35 cellular contexts compared by ENCODE assay signal in genomic region chr10:116629340-116629739, GRCh38. TPM values are rescaled to one million over a fixed set of nuclear protein-coding genes. Genes with fewer than 3 reads are reported as not detected.
"Had no signal": no experiment of that assay in that cellular context is flagged by ENCODE, and none has a peak within 500 bp of the region (broad histone marks: within the 10 kb centered on the region; RNA-seq: fewer than 3 reads in every experiment).

No MANE protein-coding gene starts in this region.

- H3K4me3 Mint-ChIP-seq: activated B cell treated with CpG ODN at 0.5 μM for 24 hours; activated CD8-positive, alpha-beta T cell treated with anti-CD3 and anti-CD28 coated beads for 36 hours; activated naive CD8-positive, alpha-beta T cell; activated T-cell treated with anti-CD3 and anti-CD28 coated beads, Interleukin-2, amount 50 U/mL, for 4 hours; activated T-helper 17 cell treated with anti-CD3 and anti-CD28 coated beads, Interleukin-2, amount 50 U/mL, for 72 hours; dendritic cell treated with granulocyte-macrophage colony-stimulating factor and Interleukin-4, amounts not matched to agents 40 ng/mL and 50 ng/mL, for 4 days; T-helper 17 cell; T-helper 2 cell treated with Interferon-gamma antibody and Interleukin-4, amounts not matched to agents 5 μg/mL and 100 μg/mL, for 36 hours had no signal

- H3K27ac Mint-ChIP-seq: activated B cell treated with CpG ODN at 0.5 μM for 24 hours; activated CD8-positive, alpha-beta T cell treated with anti-CD3 and anti-CD28 coated beads for 36 hours; activated naive CD8-positive, alpha-beta T cell; activated T-helper 17 cell treated with anti-CD3 and anti-CD28 coated beads, Interleukin-2, amount 50 U/mL, for 72 hours; dendritic cell treated with granulocyte-macrophage colony-stimulating factor and Interleukin-4, amounts not matched to agents 40 ng/mL and 50 ng/mL, for 4 days; T-helper 17 cell; T-helper 2 cell treated with Interferon-gamma antibody and Interleukin-4, amounts not matched to agents 5 μg/mL and 100 μg/mL, for 36 hours had no signal

- H3K27ac ChIP-seq: coronary artery, dorsolateral prefrontal cortex, esophagus squamous epithelium, gastroesophageal sphincter, WERI-Rb-1 had no signal

- H3K4me3 ChIP-seq: coronary artery, dorsolateral prefrontal cortex, esophagus squamous epithelium, gastroesophageal sphincter had no signal

- H3K4me1 Mint-ChIP-seq: activated B cell treated with CpG ODN at 0.5 μM for 24 hours; activated T-helper 17 cell treated with anti-CD3 and anti-CD28 coated beads, Interleukin-2, amount 50 U/mL, for 72 hours; T-helper 17 cell had no signal

- ATAC-seq: activated CD4-positive, CD25-positive, alpha-beta regulatory T cell treated with anti-CD3 and anti-CD28 coated beads, Interleukin-2, amount 50 U/mL, for 24 hours; activated CD8-positive, alpha-beta T cell treated with anti-CD3 and anti-CD28 coated beads for 36 hours; activated T-cell treated with anti-CD3 and anti-CD28 coated beads, Interleukin-2, amount 50 U/mL, for 4 hours; activated T-helper 17 cell treated with anti-CD3 and anti-CD28 coated beads, Interleukin-2, amount 50 U/mL, for 72 hours; gastroesophageal sphincter; T-helper 17 cell had no signal

- H3K9me3 ChIP-seq: esophagus squamous epithelium, gastroesophageal sphincter had no signal

- H3K36me3 Mint-ChIP-seq: activated naive CD8-positive, alpha-beta T cell had no signal

- H3K36me3 ChIP-seq: esophagus squamous epithelium, gastroesophageal sphincter, WERI-Rb-1 had no signal

- H3K9me3 Mint-ChIP-seq: activated B cell treated with CpG ODN at 0.5 μM for 24 hours; activated CD8-positive, alpha-beta T cell treated with anti-CD3 and anti-CD28 coated beads for 36 hours; activated T-cell treated with anti-CD3 and anti-CD28 coated beads, Interleukin-2, amount 50 U/mL, for 4 hours; activated T-helper 17 cell treated with anti-CD3 and anti-CD28 coated beads, Interleukin-2, amount 50 U/mL, for 72 hours; dendritic cell treated with granulocyte-macrophage colony-stimulating factor and Interleukin-4, amounts not matched to agents 40 ng/mL and 50 ng/mL, for 4 days; T-helper 2 cell treated with Interferon-gamma antibody and Interleukin-4, amounts not matched to agents 5 μg/mL and 100 μg/mL, for 36 hours had no signal

- DNase-seq: activated B cell treated with CpG ODN at 0.5 μM for 24 hours; activated CD4-positive, alpha-beta T cell treated with anti-CD3 and anti-CD28 coated beads for 48 hours; activated CD4-positive, alpha-beta T cell treated with anti-CD3 and anti-CD28 coated beads, Interleukin-2, amount 50 U/mL, for 1 hour; activated CD4-positive, alpha-beta T cell treated with anti-CD3 and anti-CD28 coated beads, Interleukin-2, amount 50 U/mL, for 48 hours; activated CD8-positive, alpha-beta memory T cell treated with anti-CD3 and anti-CD28 coated beads for 24 hours; activated CD8-positive, alpha-beta T cell treated with anti-CD3 and anti-CD28 coated beads for 36 hours; activated effector memory CD4-positive, alpha-beta T cell treated with Interleukin-2 at 50 U/mL for 16 hours; activated gamma-delta T cell treated with Interleukin-2 at 50 U/mL for 16 hours; activated naive CD4-positive, alpha-beta T cell treated with anti-CD3 and anti-CD28 coated beads, Interleukin-2, amount 50 U/mL, for 16 hours; activated naive CD4-positive, alpha-beta T cell treated with Interleukin-2 at 50 U/mL for 16 hours; activated T-cell treated with anti-CD3 and anti-CD28 coated beads, Interleukin-2, amount 50 U/mL, for 4 hours; amniotic stem cell; anterior cingulate cortex; caudate nucleus; cerebellar nuclear complex; dorsolateral prefrontal cortex; effector memory CD4-positive, alpha-beta T cell; erythroblast; esophagus squamous epithelium; foreskin melanocyte; T-helper 1 cell; T-helper 17 cell; T1000; WERI-Rb-1 had no signal

RNA-seq across cellular contexts. Expression of gene PNLIPRP2, which starts 8.6 kb away (rescaled TPM):
- total RNA-seq: activated B cell treated with CpG ODN at 0.5 μM for 24 hours; activated CD8-positive, alpha-beta T cell treated with anti-CD3 and anti-CD28 coated beads for 36 hours; activated T-helper 17 cell treated with anti-CD3 and anti-CD28 coated beads, Interleukin-2, amount 50 U/mL, for 72 hours; astrocyte; dorsolateral prefrontal cortex; esophagus squamous epithelium; fibroblast of lung; fibroblast of villous mesenchyme; gastroesophageal sphincter; glomerular endothelial cell; T-helper 17 cell had no signal
- polyA plus RNA-seq: fibroblast of lung had no signal

RNA-seq across cellular contexts. Expression of gene PNLIPRP1, which starts 38.6 kb away (rescaled TPM):
- total RNA-seq: activated B cell treated with CpG ODN at 0.5 μM for 24 hours; activated CD8-positive, alpha-beta T cell treated with anti-CD3 and anti-CD28 coated beads for 36 hours; activated T-helper 17 cell treated with anti-CD3 and anti-CD28 coated beads, Interleukin-2, amount 50 U/mL, for 72 hours; astrocyte; dorsolateral prefrontal cortex; esophagus squamous epithelium; fibroblast of lung; fibroblast of villous mesenchyme; gastroesophageal sphincter; glomerular endothelial cell; T-helper 17 cell had no signal
- polyA plus RNA-seq: fibroblast of lung had no signal
